Comparison of ENCODE assay signal across 14 cellular contexts in the genomic region with DNA sequence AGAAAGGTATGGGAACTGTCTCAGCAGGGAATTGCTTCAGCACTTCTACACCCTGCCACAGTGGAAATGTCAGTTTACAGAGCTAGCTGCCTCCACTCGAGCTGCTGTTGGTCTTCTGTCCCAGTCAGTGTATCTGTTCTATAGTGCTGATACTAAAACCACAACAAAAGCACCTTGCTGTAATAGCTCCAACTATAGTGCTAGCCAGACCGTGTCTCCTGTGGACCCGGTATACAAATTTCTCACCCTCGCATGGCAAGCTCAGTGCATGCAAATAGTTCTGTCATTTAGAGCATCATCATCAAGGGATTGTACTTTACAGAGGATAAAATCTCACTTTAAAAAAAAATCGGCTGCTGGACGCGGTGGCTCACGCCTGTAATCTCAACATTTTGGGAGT. TPM values are rescaled to one million over a fixed set of nuclear protein-coding genes. Genes with fewer than 3 reads are reported as not detected.
DNase-seq lines count a peak whose midpoint lies in the region; ATAC-seq and TF ChIP-seq lines count a peak whose summit lies in the region.
"Had no signal": no experiment of that assay in that cellular context is flagged by ENCODE, and none has a peak within 500 bp of the region (broad histone marks: within the 10 kb centered on the region; RNA-seq: fewer than 3 reads in every experiment).

No MANE protein-coding gene starts in this region.

- DNase-seq in GM19240 (ENCODE audit: insufficient read length, low spot score): peak; percentile 82
- no peak for DNase-seq in hepatic stellate cell (ENCODE audit: low spot score)
- no peak for DNase-seq in HuH-7 (ENCODE audit: low spot score)
- no peak for DNase-seq in NCI-H187 treated with DMSO at 0.1 percent for 48 hours (lab: John Stamatoyannopoulos, UW)
- DNase-seq in upper lobe of left lung: no peak
- DNase-seq: activated naive CD4-positive, alpha-beta T cell treated with anti-CD3 and anti-CD28 coated beads for 36 hours; NCI-H2081 treated with DMSO at 0.1 percent for 48 hours; stimulated activated naive CD4-positive, alpha-beta T cell treated with Interleukin-2 at 50 U/mL for 16 hours had no signal

- peak overlapping the region in 6 of 11 experiments; percentile 7 to 54 (median 34); a peak in 11 of 22 replicates for H3K4me2 ChIP-seq in BLaER1 treated with 17β-estradiol and CSF1 and Interleukin-3, amounts not matched to agents 10 nM and 100 nM
- H3K4me2 ChIP-seq: A549, hepatocyte, smooth muscle cell had no signal

- no peak for TF ChIP-seq CTCF in upper lobe of left lung (IDR thresholded peaks at IDR 0.05)

- TF ChIP-seq POLR2A in upper lobe of left lung (IDR thresholded peaks at IDR 0.05): no peak

- peaks cover 0 to 31% (median 15%) of the 10 kb centered on the region in 10 experiments; a peak in 13 of 20 replicates for H3K4me1 ChIP-seq in BLaER1 treated with 17β-estradiol and CSF1 and Interleukin-3, amounts not matched to agents 10 nM and 100 nM
- H3K4me1 ChIP-seq in upper lobe of left lung: no peaks in the 10 kb centered on the region
- H3K4me1 ChIP-seq: A549 had no signal

- 80 to 89% methylated on average over 8 of the region's 8 CpGs for WGBS in upper lobe of left lung, 2 donors

- H3K27ac ChIP-seq in BLaER1 treated with 17β-estradiol and CSF1 and Interleukin-3, amounts not matched to agents 10 nM and 100 nM: no peak overlapping the region
- H3K27ac ChIP-seq in upper lobe of left lung: no peak overlapping the region
- H3K27ac ChIP-seq: A549, hepatocyte had no signal

- no peaks in the 10 kb centered on the region for H3K9me3 ChIP-seq in BLaER1 treated with 17β-estradiol and CSF1 and Interleukin-3, amounts not matched to agents 10 nM and 100 nM (replicated peaks in 1 of 11)
- no peaks in the 10 kb centered on the region for H3K9me3 ChIP-seq in upper lobe of left lung
- H3K9me3 ChIP-seq: A549 had no signal

- peak; percentile 99 for ATAC-seq in HG02678 (IDR thresholded peaks at IDR 0.05; ENCODE audit: unreplicated experiment)
- ATAC-seq in HG03457 (IDR thresholded peaks at IDR 0.05; ENCODE audit: unreplicated experiment): peak; percentile 97
- ATAC-seq in upper lobe of left lung (ENCODE audit: low FRiP score in 2 of 2): no peak
- ATAC-seq: A549 had no signal

- H3K9ac ChIP-seq in BLaER1 treated with 17β-estradiol and CSF1 and Interleukin-3, amounts not matched to agents 10 nM and 100 nM: no peak overlapping the region

- H3K4me3 ChIP-seq in BLaER1 treated with 17β-estradiol and CSF1 and Interleukin-3, amounts not matched to agents 10 nM and 100 nM: no peak overlapping the region
- H3K4me3 ChIP-seq in upper lobe of left lung: no peak overlapping the region
- H3K4me3 ChIP-seq: A549, hepatocyte, smooth muscle cell had no signal

- TF ChIP-seq EP300 in upper lobe of left lung (IDR thresholded peaks at IDR 0.05): no peak

- H3K27me3 ChIP-seq in BLaER1 treated with 17β-estradiol and CSF1 and Interleukin-3, amounts not matched to agents 10 nM and 100 nM: no peaks in the 10 kb centered on the region
- H3K27me3 ChIP-seq in upper lobe of left lung: no peaks in the 10 kb centered on the region
- H3K27me3 ChIP-seq: hepatocyte had no signal

- no peaks in the 10 kb centered on the region for H4K20me1 ChIP-seq in BLaER1 treated with 17β-estradiol and CSF1 and Interleukin-3, amounts not matched to agents 10 nM and 100 nM

- H3K36me3 ChIP-seq in BLaER1 treated with 17β-estradiol and CSF1 and Interleukin-3, amounts not matched to agents 10 nM and 100 nM: no peaks in the 10 kb centered on the region
- H3K36me3 ChIP-seq in upper lobe of left lung: no peaks in the 10 kb centered on the region

RNA-seq across cellular contexts. Expression of gene IQGAP2, which starts 51.5 kb away (rescaled TPM):
- 10 to 100 TPM; 24.3 to 57.6 (median 28.9) TPM for total RNA-seq in upper lobe of left lung

Comparison
In these comparisons a context has a peak if more than half of its experiments do, and no peak if none do; other contexts are left out.
1. ATAC-seq: peak in HG02678 (single experiment) and HG03457 (single experiment); none in upper lobe of left lung (0 of 2).